ENCODE assay signal across 1 cellular context in the genomic region with DNA sequence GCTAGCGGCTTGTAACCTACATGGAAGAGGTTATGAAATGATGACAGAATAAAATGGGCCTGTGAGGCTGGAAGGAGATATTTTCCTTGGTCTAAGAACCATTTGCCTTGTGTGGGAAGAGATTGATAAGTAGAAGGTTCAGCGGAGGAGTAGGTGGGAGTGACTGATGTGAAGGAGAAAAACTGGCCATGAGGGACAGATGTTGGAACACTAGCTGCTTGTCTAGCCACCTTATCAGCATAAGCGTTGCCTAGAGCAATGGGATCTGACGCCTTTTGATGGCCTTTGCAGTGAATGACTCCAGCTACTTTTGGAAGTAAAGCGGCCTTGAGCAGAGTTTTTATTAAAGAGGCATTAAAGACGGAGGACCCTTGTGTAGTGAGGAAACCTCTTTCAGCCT.
A peak's percentile ranks its signal among the peaks of the same experiment; 100 is the strongest.
TF ChIP-seq lines count a peak whose summit lies in the region.
"Not testable (repeated sequence)": the region's sequence is repeated elsewhere in the genome, so short reads cannot be mapped to it uniquely, and the experiment has no call there.

No MANE protein-coding gene starts in this region.

TF ChIP-seq in K562, 482 proteins besides CTCF, POLR2A, EP300 and RAD21:
- peak; percentile 3; the same call in 1 of the 2 replicates for TF ChIP-seq ZNF592 (IDR thresholded peaks at IDR 0.05)
- TF ChIP-seq, protein P1, sequence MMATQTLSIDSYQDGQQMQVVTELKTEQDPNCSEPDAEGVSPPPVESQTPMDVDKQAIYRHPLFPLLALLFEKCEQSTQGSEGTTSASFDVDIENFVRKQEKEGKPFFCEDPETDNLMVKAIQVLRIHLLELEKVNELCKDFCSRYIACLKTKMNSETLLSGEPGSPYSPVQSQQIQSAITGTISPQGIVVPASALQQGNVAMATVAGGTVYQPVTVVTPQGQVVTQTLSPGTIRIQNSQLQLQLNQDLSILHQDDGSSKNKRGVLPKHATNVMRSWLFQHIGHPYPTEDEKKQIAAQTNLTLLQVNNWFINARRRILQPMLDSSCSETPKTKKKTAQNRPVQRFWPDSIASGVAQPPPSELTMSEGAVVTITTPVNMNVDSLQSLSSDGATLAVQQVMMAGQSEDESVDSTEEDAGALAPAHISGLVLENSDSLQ (IDR thresholded peaks at IDR 0.05): peak; percentile 80
- TF ChIP-seq SMAD4 (CRISPR knock-in tag; conservative IDR thresholded peaks at IDR 0.05): peak; percentile 79
- peak; percentile 67 for TF ChIP-seq TAL1 (IDR thresholded peaks at IDR 0.05)
- peak; percentile 61 for TF ChIP-seq DPF2 (IDR thresholded peaks at IDR 0.05)
- 0 out of 2 replicates have a peak, but pooled peaks have one; percentile 30 for TF ChIP-seq ELF4 (CRISPR knock-in tag; IDR thresholded peaks at IDR 0.05)
- peak; percentile 71; the same call in 1 of the 2 replicates for TF ChIP-seq KLF16 (IDR thresholded peaks at IDR 0.05)
- peak; percentile 38; the same call in 1 of the 2 replicates for TF ChIP-seq NCOA1 (IDR thresholded peaks at IDR 0.05; ENCODE audit: low read depth)
- 0 out of 2 replicates have a peak, but pooled peaks have one; percentile 43 for TF ChIP-seq HDAC2 (IDR thresholded peaks at IDR 0.05)
- peak; percentile 60 to 71; a peak in 3 of 4 replicates for TF ChIP-seq KDM1A (IDR thresholded peaks at IDR 0.05)
- 0 out of 2 replicates have a peak, but pooled peaks have one; percentile 14 for TF ChIP-seq MYC (IDR thresholded peaks at IDR 0.05; ENCODE audit: low read depth, low read length)
- not testable (repeated sequence) for TF ChIP-seq MYC (CRISPR knock-in tag; IDR thresholded peaks at IDR 0.05; ENCODE audit: borderline replicate concordance, low read depth); ID3 (CRISPR knock-in tag; IDR thresholded peaks at IDR 0.05)
- TF ChIP-seq MTA2 (IDR thresholded peaks at IDR 0.05; ENCODE audit: low read depth): peak; percentile 61
- peak; percentile 83 for TF ChIP-seq RFX1 (IDR thresholded peaks at IDR 0.05)
- peak in 1 of 2 experiments; percentile 51; a peak in 1 of 4 replicates for TF ChIP-seq ARNT (IDR thresholded peaks at IDR 0.05)
- TF ChIP-seq EGR1 (conservative IDR thresholded peaks at IDR 0.05): peak; percentile 89
- TF ChIP-seq CBFA2T2 (conservative IDR thresholded peaks at IDR 0.05): peak; percentile 86
- peak; percentile 54; the same call in 1 of the 2 replicates for TF ChIP-seq CREM (IDR thresholded peaks at IDR 0.05; ENCODE audit: low read depth)
- TF ChIP-seq HDAC1 (IDR thresholded peaks at IDR 0.05): peak in 1 of 2 experiments; percentile 76; a peak in 2 of 4 replicates
- peak; percentile 49 for TF ChIP-seq MEIS2 (IDR thresholded peaks at IDR 0.05; ENCODE audit: partially characterized antibody)
- peak; percentile 90 for TF ChIP-seq CBFA2T3 (IDR thresholded peaks at IDR 0.05)
- peak; percentile 78 for TF ChIP-seq GATAD2A (IDR thresholded peaks at IDR 0.05)
- TF ChIP-seq SMARCC2 (IDR thresholded peaks at IDR 0.05; ENCODE audit: low read depth): 0 out of 2 replicates have a peak, but pooled peaks have one; percentile 50
- TF ChIP-seq SMARCE1 (IDR thresholded peaks at IDR 0.05): peak; percentile 48; the same call in 1 of the 2 replicates
- TF ChIP-seq TRIM24 (IDR thresholded peaks at IDR 0.05): peak in 1 of 2 experiments; percentile 64; a peak in 1 of 4 replicates
- peak; percentile 83 for TF ChIP-seq ARID1B (IDR thresholded peaks at IDR 0.05)
- peak; percentile 76; the same call in 1 of the 2 replicates for TF ChIP-seq ID3 (tag; IDR thresholded peaks at IDR 0.05)
- TF ChIP-seq NFIC (IDR thresholded peaks at IDR 0.05): peak; percentile 52
- TF ChIP-seq MTA1 (IDR thresholded peaks at IDR 0.05; ENCODE audit: borderline replicate concordance): 0 out of 2 replicates have a peak, but pooled peaks have one; percentile 44
- TF ChIP-seq SMARCA4 (IDR thresholded peaks at IDR 0.05): peak; percentile 76
- TF ChIP-seq RCOR1 (IDR thresholded peaks at IDR 0.05; ENCODE audit: borderline replicate concordance in 1 of 2, low read depth in 2 of 2, low read length in 2 of 2): peak in 1 of 2 experiments; percentile 18; a peak in 1 of 4 replicates
- TF ChIP-seq EHMT2 (IDR thresholded peaks at IDR 0.05): peak; percentile 78
- 0 out of 2 replicates have a peak, but pooled peaks have one; percentile 31 for TF ChIP-seq ARID3A (IDR thresholded peaks at IDR 0.05; ENCODE audit: borderline replicate concordance, low read depth, low read length)
- TF ChIP-seq CXXC5 (CRISPR knock-in tag; IDR thresholded peaks at IDR 0.05): peak; percentile 46
- peak; percentile 87 for TF ChIP-seq NCOR1 (IDR thresholded peaks at IDR 0.05)
- TF ChIP-seq L3MBTL2 (IDR thresholded peaks at IDR 0.05): peak; percentile 46; the same call in 1 of the 2 replicates
- TF ChIP-seq, protein P2, sequence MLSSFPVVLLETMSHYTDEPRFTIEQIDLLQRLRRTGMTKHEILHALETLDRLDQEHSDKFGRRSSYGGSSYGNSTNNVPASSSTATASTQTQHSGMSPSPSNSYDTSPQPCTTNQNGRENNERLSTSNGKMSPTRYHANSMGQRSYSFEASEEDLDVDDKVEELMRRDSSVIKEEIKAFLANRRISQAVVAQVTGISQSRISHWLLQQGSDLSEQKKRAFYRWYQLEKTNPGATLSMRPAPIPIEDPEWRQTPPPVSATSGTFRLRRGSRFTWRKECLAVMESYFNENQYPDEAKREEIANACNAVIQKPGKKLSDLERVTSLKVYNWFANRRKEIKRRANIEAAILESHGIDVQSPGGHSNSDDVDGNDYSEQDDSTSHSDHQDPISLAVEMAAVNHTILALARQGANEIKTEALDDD (IDR thresholded peaks at IDR 0.05): peak; percentile 26; the same call in 1 of the 2 replicates
- TF ChIP-seq GATA2 (CRISPR knock-in tag; IDR thresholded peaks at IDR 0.05): 0 out of 2 replicates have a peak, but pooled peaks have one; percentile 45
- TF ChIP-seq NRF1 (conservative IDR thresholded peaks at IDR 0.05 in 1 of 2, IDR thresholded peaks at IDR 0.05 in 1 of 2): 0 out of 4 replicates have a peak, but pooled peaks of 1 of the 2 experiments have one; percentile 9
- TF ChIP-seq TCF3 (CRISPR knock-in tag; IDR thresholded peaks at IDR 0.05): peak; percentile 83
